ENCODE assay signal across 29 cellular contexts in the genomic region with DNA sequence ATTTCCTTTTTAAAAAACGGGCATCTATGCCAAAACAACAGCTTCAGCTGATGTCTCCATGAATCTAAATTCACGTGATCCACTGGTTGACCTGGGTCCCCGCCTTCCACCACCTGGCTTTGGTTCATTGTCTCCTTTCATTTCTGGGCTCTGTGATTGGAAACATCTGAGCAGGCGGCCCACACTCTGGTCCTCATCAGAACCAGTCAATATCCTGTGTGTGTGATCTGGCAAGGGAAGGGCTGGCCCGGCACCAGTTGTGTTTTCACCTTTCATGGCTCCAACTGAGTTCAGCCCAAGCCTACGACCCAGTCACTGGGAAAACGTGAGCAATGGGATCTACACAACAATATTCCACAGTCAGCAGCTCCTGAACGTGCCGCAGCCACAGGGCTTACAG.
"Had no signal": no experiment of that assay in that cellular context is flagged by ENCODE, and none has a peak within 500 bp of the region (broad histone marks: within the 10 kb centered on the region; RNA-seq: fewer than 3 reads in every experiment).

No MANE protein-coding gene starts in this region.

- H3K4me2 ChIP-seq: hepatocyte, neural progenitor cell had no signal

- H3K27me3 ChIP-seq: gastrocnemius medialis, heart left ventricle, hepatocyte, left lung, neural progenitor cell, suprapubic skin, thyroid gland had no signal

- H3K4me3 ChIP-seq: gastrocnemius medialis, heart left ventricle, hepatocyte, left lung, neural progenitor cell, psoas muscle, suprapubic skin, thyroid gland had no signal

- ATAC-seq: esophagus mucosa; gastrocnemius medialis; heart left ventricle; left lung; naive thymus-derived CD4-positive, alpha-beta T cell; psoas muscle; right cardiac atrium had no signal

- H3K9me3 ChIP-seq: gastrocnemius medialis, heart left ventricle, left lung, psoas muscle, suprapubic skin, thyroid gland had no signal

- H3K4me1 ChIP-seq: gastrocnemius medialis, heart left ventricle, left lung, neural progenitor cell, psoas muscle, suprapubic skin, thyroid gland had no signal

- H3K36me3 ChIP-seq: gastrocnemius medialis, neural progenitor cell, suprapubic skin, thyroid gland had no signal

- H3K9ac ChIP-seq: neural progenitor cell had no signal

- H3K27ac ChIP-seq: epithelial cell of prostate, gastrocnemius medialis, heart left ventricle, hepatocyte, left lung, neural progenitor cell, psoas muscle, suprapubic skin, thyroid gland had no signal

- H2AFZ ChIP-seq: hepatocyte, neural progenitor cell had no signal

- DNase-seq: cerebellar nuclear complex; cortex of kidney; effector CD8-positive, alpha-beta T cell; endodermal cell; foreskin fibroblast; gastrocnemius medialis; heart left ventricle; kidney; left lung; mesenchymal stem cell; midbrain; naive thymus-derived CD4-positive, alpha-beta T cell; nucleus accumbens; psoas muscle; right cardiac atrium; small intestine; stimulated activated CD4-positive, alpha-beta T cell treated with anti-CD3 and anti-CD28 coated beads, Interleukin-12 subunit alpha, Interleukin-12 subunit beta, amount 100 ng/mL, for 4 hours; stimulated activated CD4-positive, alpha-beta T cell treated with anti-CD3 and anti-CD28 coated beads, Interleukin-1b, Interleukin-23, amount 100 ng/mL, for 48 hours; stimulated activated CD4-positive, alpha-beta T cell treated with anti-CD3 and anti-CD28 coated beads, Interleukin-4, amount 100 ng/mL, for 1 hour; stimulated activated CD8-positive, alpha-beta memory T cell treated with anti-CD3 and anti-CD28 coated beads, Interleukin-4, amount 100 ng/mL, for 48 hours; stimulated activated naive CD4-positive, alpha-beta T cell; stimulated activated naive CD8-positive, alpha-beta T cell treated with anti-CD3 and anti-CD28 coated beads, Interleukin-15, amount 100 ng/mL, for 72 hours; thyroid gland; trophoblast cell had no signal
